ENCODE assay signal across 2 cellular contexts in genomic region chr2:236164983-236165301, GRCh38.
TF ChIP-seq lines count a peak whose summit lies in the region.

No MANE protein-coding gene starts in this region.

TF ChIP-seq in HCT116, 20 proteins besides CTCF, POLR2A, EP300 and RAD21:
- TF ChIP-seq SRF (IDR thresholded peaks at IDR 0.05; ENCODE audit: low read depth) (no peak), ELF1 (IDR thresholded peaks at IDR 0.05; ENCODE audit: borderline replicate concordance, low read depth) (no peak), ZNF274 (IDR thresholded peaks at IDR 0.05; ENCODE audit: low read depth, low read length) (no peak), SP1 (IDR thresholded peaks at IDR 0.05; ENCODE audit: low read depth) (no peak), EGR1 (IDR thresholded peaks at IDR 0.05; ENCODE audit: low read depth) (no peak), MAX (IDR thresholded peaks at IDR 0.05) (no peak), EZH2 (IDR thresholded peaks at IDR 0.05) (no peak), YY1 (IDR thresholded peaks at IDR 0.05; ENCODE audit: extremely low read depth, insufficient replicate concordance, low read depth, low read length) (no peak), TCF7L2 (IDR thresholded peaks at IDR 0.05; ENCODE audit: borderline replicate concordance, extremely low read depth, insufficient read depth, insufficient read length) (no peak), ZBTB33 (IDR thresholded peaks at IDR 0.05; ENCODE audit: extremely low read depth, insufficient replicate concordance, low read length) (no peak), EZH2phosphoT487 (IDR thresholded peaks at IDR 0.05; ENCODE audit: borderline replicate concordance) (no peak), POLR2AphosphoS5 (IDR thresholded peaks at IDR 0.05; ENCODE audit: low read depth, low read length) (no peak), SIN3A (IDR thresholded peaks at IDR 0.05; ENCODE audit: low read depth) (no peak), ATF3 (IDR thresholded peaks at IDR 0.05) (no peak), ZFX (IDR thresholded peaks at IDR 0.05) (no peak), JUND (IDR thresholded peaks at IDR 0.05) (no peak), REST (IDR thresholded peaks at IDR 0.05; ENCODE audit: low read depth) (no peak)

TF ChIP-seq in H1, 55 proteins besides CTCF, POLR2A, EP300 and RAD21:
- TF ChIP-seq RNF2 (IDR thresholded peaks at IDR 0.05; ENCODE audit: borderline replicate concordance, low read depth, low read length, missing control alignments, poor library complexity, severe bottlenecking) (peak; percentile 3), TAF1 (IDR thresholded peaks at IDR 0.05; ENCODE audit: low read depth, low read length) (0 out of 2 replicates have a peak, but pooled peaks have one; percentile 12), TCF12 (IDR thresholded peaks at IDR 0.05; ENCODE audit: low read depth, low read length) (no peak)
TF ChIP-seq in H1: peak in this region for 2.
